ENCODE assay signal across 8 cellular contexts in genomic region chr19:10717356-10718204, GRCh38. TPM values are rescaled to one million over a fixed set of nuclear protein-coding genes. Genes with fewer than 3 reads are reported as not detected.
DNase-seq lines count a peak whose midpoint lies in the region; ATAC-seq and TF ChIP-seq lines count a peak whose summit lies in the region.

Gene DNM2 (plus strand): TSS chr19:10718079. CDS start chr19:10718243, 164 bp downstream.

- WGBS in heart right ventricle, 2 donors, result 0 to 1% methylated on average over 57 of the region's 57 CpGs

- intact Hi-C loops in heart right ventricle (cut with DNase I) (loop anchor here (1.0 to 10.0 kb wide), 15 partner anchors 35 to 150 kb away; partner anchors contain the start of gene TMED1 (in 1 of the 10)), posterior vena cava (cut with DNase I) (loop anchor here (1.0 to 10.0 kb wide), 3 partner anchors 34 to 147 kb away; no protein-coding TSS in a partner anchor)

- peaks cover 13 to 44% (median 37%) of the 10 kb centered on the region in 9 donors for H3K4me1 ChIP-seq in heart right ventricle

- H3K36me3 ChIP-seq in heart right ventricle, result peaks cover 0 to 35% (median 0%) of the 10 kb centered on the region in 9 donors

- H3K27me3 ChIP-seq in heart right ventricle, result no peaks in the 10 kb centered on the region

- H3K4me3 ChIP-seq in GM12875 (ENCODE audit: low read depth, low read length), result peak within 1 kb of the TSS; percentile 98
- peak within 1 kb of the TSS; percentile 61 to 100 (median 94) for H3K4me3 ChIP-seq in heart right ventricle

- ATAC-seq in HG02840 (IDR thresholded peaks at IDR 0.05; ENCODE audit: low FRiP score, unreplicated experiment), result peak; percentile 90
- ATAC-seq in heart right ventricle, result peak; percentile 91 to 95 (median 94)

- no peaks in the 10 kb centered on the region for H3K9me3 ChIP-seq in heart right ventricle

- H3K27ac ChIP-seq in heart right ventricle, result peak within 1 kb of the TSS; percentile 93 to 99 (median 98)

- TF ChIP-seq CTCF in GM12875 (IDR thresholded peaks at IDR 0.05; ENCODE audit: borderline replicate concordance, insufficient read depth, low read depth, low read length), result peak; percentile 76
- peak; percentile 74 to 94 (median 88) for TF ChIP-seq CTCF in heart right ventricle (IDR thresholded peaks at IDR 0.05)

- DNase-seq in NCI-H1436 treated with DMSO at 0.1 percent for 48 hours (lab: John Stamatoyannopoulos, UW), result peak; percentile 100
- peak; percentile 92 to 100 (median 94) for DNase-seq in T-helper 1 cell
- DNase-seq in amniotic epithelial cell (ENCODE audit: low read depth), result peak; percentile 100
- peak; percentile 98 to 100 for DNase-seq in heart right ventricle
- peak; percentile 99 for DNase-seq in posterior vena cava (ENCODE audit: low spot score)
- DNase-seq in ureter (ENCODE audit: low spot score), result peak; percentile 99

RNA-seq across cellular contexts. Expression of gene DNM2, which starts in this region (rescaled TPM):
- 100 to 1,000 TPM; 118 to 206 (median 135) TPM for total RNA-seq in heart right ventricle
- 100 to 1,000 TPM in 1 of 2 donors, 10 to 100 TPM in 1; 78.9 to 110 TPM for polyA plus RNA-seq in heart right ventricle
- 100 to 1,000 TPM in 1 of 2 donors, 10 to 100 TPM in 1; 94.9 to 107 TPM for total RNA-seq in posterior vena cava
- 352 TPM for total RNA-seq in ureter

Comparison
In these comparisons a context has a peak if more than half of its experiments do, and no peak if none do; other contexts are left out.
1. Peak in every context shown above with its lines: DNase-seq, ATAC-seq, H3K4me3 ChIP-seq and H3K27ac ChIP-seq.